ENCODE assay signal across 7 cellular contexts in genomic region chr1:180156631-180157091, GRCh38. TPM values are rescaled to one million over a fixed set of nuclear protein-coding genes. Genes with fewer than 3 reads are reported as not detected.
DNase-seq lines count a peak whose midpoint lies in the region; ATAC-seq, FAIRE-seq and TF ChIP-seq lines count a peak whose summit lies in the region.

No MANE protein-coding gene starts in this region.

- no peak overlapping the region for H3K27ac ChIP-seq in H1 (ENCODE audit: low read depth, low read length)

- no peaks in the 10 kb centered on the region for H3K9me3 Mint-ChIP-seq in osteocyte (ENCODE audit: unreplicated experiment)

- no peak overlapping the region for H4K5ac ChIP-seq in H1 (ENCODE audit: insufficient read length, low read depth, low read length)

- no peaks in the 10 kb centered on the region for H3K27me3 Mint-ChIP-seq in osteocyte (ENCODE audit: unreplicated experiment)

- WGBS in H1 (ENCODE audit: extremely low coverage in 1 of 2, insufficient coverage in 1 of 2, insufficient read length in 1 of 2, insufficient replicate concordance in 2 of 2, low coverage in 1 of 2, low lambda C conversion rate in 2 of 2, missing lambda C conversion rate in 1 of 2), 2 experiments: 84% methylated on average over 2 of the region's 2 CpGs; no CpG with 5 or more reads in 1 of the 2 experiments

- H4K20me1 ChIP-seq in H1 (replicated peaks in 1 of 2; ENCODE audit: control insufficient read depth in 1 of 2, insufficient read depth in 2 of 2, low read length in 2 of 2): peaks cover 10 to 13% of the 10 kb centered on the region in 2 experiments

- peaks cover 8% of the 10 kb centered on the region for H3K23me2 ChIP-seq in H1 (ENCODE audit: low read depth, low read length)

- H3K14ac ChIP-seq in H1 (ENCODE audit: insufficient read length): no peak overlapping the region

- H2BK20ac ChIP-seq in H1 (ENCODE audit: low read length): no peak overlapping the region

- POLR2A ChIA-PET in H1 (lab: Charles Lee; ENCODE audit: partially characterized antibody): interaction anchor here (4.2 kb wide), 1 partner anchor 11 kb away, joined by 36 read pairs; no protein-coding TSS in a partner anchor

- H2BK15ac ChIP-seq in H1 (ENCODE audit: low read length): no peak overlapping the region

- H3K9me3 ChIP-seq in H1 (ENCODE audit: insufficient read depth in 2 of 2, low read depth in 1 of 2, low read length in 1 of 2): no peaks in the 10 kb centered on the region

- no peak overlapping the region for H2BK5ac ChIP-seq in H1 (ENCODE audit: low read depth, low read length)

- no peak overlapping the region for H3K18ac ChIP-seq in H1 (ENCODE audit: extremely low read depth, low read length)

- H2AK5ac ChIP-seq in H1 (ENCODE audit: low read depth, low read length): no peak overlapping the region

- no peak for TF ChIP-seq POLR2A in H1 (IDR thresholded peaks at IDR 0.05; ENCODE audit: control extremely low read depth in 1 of 2, low read depth in 2 of 2, low read length in 2 of 2)

- TF ChIP-seq CTCF in H1 (IDR thresholded peaks at IDR 0.05; ENCODE audit: control extremely low read depth in 1 of 3, insufficient read depth in 1 of 3, low read depth in 1 of 3, low read length in 3 of 3): no peak
- TF ChIP-seq CTCF in osteocyte (IDR thresholded peaks at IDR 0.05): no peak

- H3K4me2 ChIP-seq in H1 (ENCODE audit: insufficient read depth in 1 of 2, low read depth in 2 of 2, low read length in 2 of 2): peak overlapping the region; percentile 15 to 80; a peak in 1 of 4 replicates

- CTCF ChIA-PET in H1 (lab: Charles Lee; ENCODE audit: partially characterized antibody): interaction anchor here (4.1 to 8.1 kb wide), 2 partner anchors 11 to 23 kb away, joined by 37 to 108 read pairs; no protein-coding TSS in a partner anchor

- H2AFZ ChIP-seq in H1 (ENCODE audit: low read length): no peak overlapping the region

- H3K4me3 ChIP-seq in H1 (ENCODE audit: extremely low read depth in 1 of 4, insufficient read depth in 2 of 4, low read depth in 3 of 4, low read length in 4 of 4): no peak overlapping the region

- H3K4me1 Mint-ChIP-seq in osteocyte (ENCODE audit: unreplicated experiment): peaks cover 42% of the 10 kb centered on the region

- no peak overlapping the region for H3K56ac ChIP-seq in H1 (replicated peaks; ENCODE audit: insufficient read length, low read depth, low read length)

- H3K4me3 Mint-ChIP-seq in osteocyte (ENCODE audit: unreplicated experiment): no peak overlapping the region

- H3K36me3 ChIP-seq in H1 (ENCODE audit: control insufficient read depth in 2 of 4, insufficient read depth in 4 of 4, low read length in 3 of 4): no peaks in the 10 kb centered on the region

- DNase-seq in Daoy (ENCODE audit: low read depth) (peak; percentile 51), MV-4-11 (lab: John Stamatoyannopoulos, UW) (peak; percentile 42), H1 (ENCODE audit: low read depth in 1 of 2, low spot score in 2 of 2) (no peak), osteocyte (ENCODE audit: extremely low spot score, unreplicated experiment) (peak; percentile 2), NCI-H69 (lab: John Stamatoyannopoulos, UW) (no peak), HPDE6-E6E7 (ENCODE audit: extremely low spot score) (no peak)

- peaks cover 16% of the 10 kb centered on the region for H3K79me1 ChIP-seq in H1 (ENCODE audit: low read depth, low read length)

- no peak overlapping the region for H2BK120ac ChIP-seq in H1 (replicated peaks; ENCODE audit: low read depth, low read length)

- H3K9ac ChIP-seq in H1 (replicated peaks in 1 of 4; ENCODE audit: extremely low read depth in 1 of 4, low read depth in 3 of 4, low read length in 3 of 4): peak overlapping the region in 1 of 4 experiments; percentile 28; a peak in 2 of 7 replicates

- H4K91ac ChIP-seq in H1 (replicated peaks; ENCODE audit: insufficient read length, low read length): no peak overlapping the region

- H3K4ac ChIP-seq in H1 (replicated peaks; ENCODE audit: insufficient read length, low read depth, low read length): no peak overlapping the region

- TF ChIP-seq RAD21 in H1 (IDR thresholded peaks at IDR 0.05 in 1 of 2, conservative IDR thresholded peaks at IDR 0.05 in 1 of 2; ENCODE audit: low read depth in 2 of 2, low read length in 2 of 2): no peak

- no peak overlapping the region for H4K8ac ChIP-seq in H1 (ENCODE audit: extremely low read depth, insufficient read depth, low read length)

- no peak overlapping the region for H3K23ac ChIP-seq in H1 (ENCODE audit: insufficient read length)

- peaks cover 0 to 15% (median 8%) of the 10 kb centered on the region in 4 experiments; a peak in 6 of 7 replicates for H3K27me3 ChIP-seq in H1 (replicated peaks in 1 of 4; ENCODE audit: control insufficient read depth in 3 of 4, extremely low read depth in 1 of 4, insufficient read depth in 3 of 4, low read length in 3 of 4)

- no peak for ATAC-seq in GM19452 (IDR thresholded peaks at IDR 0.05; ENCODE audit: unreplicated experiment)

- H3K4me1 ChIP-seq in H1 (replicated peaks in 1 of 4; ENCODE audit: control insufficient read depth in 3 of 4, insufficient read depth in 4 of 4, low read length in 3 of 4): peaks cover 1 to 11% (median 6%) of the 10 kb centered on the region in 4 experiments; a peak in 6 of 7 replicates

- H3K36me3 Mint-ChIP-seq in osteocyte (ENCODE audit: unreplicated experiment): no peaks in the 10 kb centered on the region

- no peak for FAIRE-seq in H1 (lab: Jason Lieb, UNC)

- H3K27ac Mint-ChIP-seq in osteocyte (ENCODE audit: unreplicated experiment): peak overlapping the region; percentile 81

- no peak overlapping the region for H2BK12ac ChIP-seq in H1 (ENCODE audit: low read depth, low read length)

- H3K79me2 ChIP-seq in H1 (ENCODE audit: control insufficient read depth in 1 of 2, insufficient read depth in 2 of 2, low read length in 2 of 2): peaks cover 5 to 48% of the 10 kb centered on the region in 2 experiments; a peak in 3 of 4 replicates

- TF ChIP-seq EP300 in H1 (IDR thresholded peaks at IDR 0.05; ENCODE audit: borderline replicate concordance in 1 of 2, low read depth in 2 of 2, low read length in 2 of 2): no peak

TF ChIP-seq in H1, 55 proteins besides CTCF, POLR2A, EP300 and RAD21:
- TF ChIP-seq MAFK (IDR thresholded peaks at IDR 0.05; ENCODE audit: low read depth, low read length) (no peak), POLR2AphosphoS5 (IDR thresholded peaks at IDR 0.05; ENCODE audit: low read depth, low read length) (no peak), CTBP2 (IDR thresholded peaks at IDR 0.05; ENCODE audit: borderline replicate concordance, insufficient read depth, insufficient read length, low read length) (no peak), ASH2L (IDR thresholded peaks at IDR 0.05; ENCODE audit: low read length) (no peak), SUZ12 (IDR thresholded peaks at IDR 0.05; ENCODE audit: low read length) (no peak), SIN3A (conservative IDR thresholded peaks at IDR 0.05 in 1 of 2, IDR thresholded peaks at IDR 0.05 in 1 of 2; ENCODE audit: low read depth in 1 of 2, low read length in 2 of 2) (no peak), TAF7 (optimal IDR thresholded peaks at IDR 0.05; ENCODE audit: borderline replicate concordance, low read depth, low read length) (no peak), SP1 (IDR thresholded peaks at IDR 0.05; ENCODE audit: low read depth, low read length) (no peak), FOSL1 (IDR thresholded peaks at IDR 0.05; ENCODE audit: insufficient read depth, low read depth, low read length) (no peak), HDAC2 (IDR thresholded peaks at IDR 0.05; ENCODE audit: borderline replicate concordance in 1 of 2, low read depth in 2 of 2, low read length in 2 of 2) (no peak), JUN (IDR thresholded peaks at IDR 0.05; ENCODE audit: low read depth, low read length) (no peak)

RNA-seq across cellular contexts. Expression of gene QSOX1, which starts 2.0 kb away (rescaled TPM):
- 155 and 172 TPM in 2 replicates for total RNA-seq in Daoy (2014; rRNA removed; shearing (Covaris generic))
- 120 and 123 TPM in 2 replicates for total RNA-seq in H1 (2021; fragmentation: NEBNext Ultra II Directional; extraction: Animal tissue kit (Norgen Biotek cat#: 25700))
- polyA plus RNA-seq in H1 (2011; rRNA removed): 97.7 and 138 TPM in 2 replicates
- 101 TPM for polyA plus RNA-seq in H1 (2011; cell fraction: cytosol; rRNA removed)
- polyA plus RNA-seq in H1 (2011; cell fraction: nucleus; rRNA removed): 141 TPM
- polyA plus RNA-seq in H1 (2012, experiment 1 of 2): 63.7 to 113 TPM (median 105 TPM) in 4 replicates
- polyA plus RNA-seq in H1 (2012, experiment 2 of 2): 94.8 TPM
- polyA plus RNA-seq in H1 (2013, experiment 1 of 2): 126 TPM
- 114 TPM for polyA plus RNA-seq in H1 (2013, experiment 2 of 2)
- polyA minus RNA-seq in H1 (2011; rRNA and poly(A)+ RNA removed): 49.7 and 53.7 TPM in 2 replicates
- polyA minus RNA-seq in H1 (2011; cell fraction: cytosol; rRNA and poly(A)+ RNA removed): 40.4 TPM
- polyA minus RNA-seq in H1 (2011; cell fraction: nucleus; rRNA and poly(A)+ RNA removed): 28.9 TPM
- total RNA-seq in osteocyte: 152 and 162 TPM in 2 replicates

Comparison
In these comparisons a context has a peak if more than half of its experiments do, and no peak if none do; other contexts are left out.
1. DNase-seq: peak in Daoy (single experiment), MV-4-11 (single experiment) and osteocyte (single experiment); none in H1 (0 of 2), NCI-H69 (single experiment) and HPDE6-E6E7 (single experiment).